2 cellular contexts compared by ENCODE assay signal in genomic region chr7:41824284-41824683, GRCh38.
TF ChIP-seq lines count a peak whose summit lies in the region.

No MANE protein-coding gene starts in this region.

TF ChIP-seq in IMR-90, 13 proteins besides CTCF, POLR2A, EP300 and RAD21 (continued from another document):
- TF ChIP-seq MXI1 (IDR thresholded peaks at IDR 0.05; ENCODE audit: borderline replicate concordance, low read depth, low read length), result no peak
- TF ChIP-seq NFE2L2 (IDR thresholded peaks at IDR 0.05; ENCODE audit: low read depth, low read length), result no peak
- no peak for TF ChIP-seq RCOR1 (IDR thresholded peaks at IDR 0.05; ENCODE audit: insufficient replicate concordance, low read length)
- no peak for TF ChIP-seq FOS (IDR thresholded peaks at IDR 0.05; ENCODE audit: low read depth, low read length)
- TF ChIP-seq CHD1 (IDR thresholded peaks at IDR 0.05; ENCODE audit: low read depth, low read length), result no peak
- TF ChIP-seq MAFK (IDR thresholded peaks at IDR 0.05; ENCODE audit: low read depth, low read length), result no peak
- TF ChIP-seq MAZ (IDR thresholded peaks at IDR 0.05; ENCODE audit: borderline replicate concordance, low read depth, low read length), result no peak
- no peak for TF ChIP-seq RFX5 (IDR thresholded peaks at IDR 0.05; ENCODE audit: low read depth, low read length)
- no peak for TF ChIP-seq USF2 (IDR thresholded peaks at IDR 0.05; ENCODE audit: low read depth, low read length)
- no peak for TF ChIP-seq SMC3 (IDR thresholded peaks at IDR 0.05; ENCODE audit: low read depth, low read length)
- no peak for TF ChIP-seq BHLHE40 (IDR thresholded peaks at IDR 0.05; ENCODE audit: low read depth, low read length)

TF ChIP-seq in HepG2, 621 proteins besides CTCF, POLR2A, EP300 and RAD21:
- no peak for TF ChIP-seq RFXANK (CRISPR knock-in tag; IDR thresholded peaks at IDR 0.05)
- TF ChIP-seq BORCS8-MEF2B (CRISPR knock-in tag; IDR thresholded peaks at IDR 0.05), result no peak
- TF ChIP-seq WIZ (CRISPR knock-in tag; IDR thresholded peaks at IDR 0.05), result no peak
- TF ChIP-seq NCOA2 (CRISPR knock-in tag; IDR thresholded peaks at IDR 0.05), result no peak
- TF ChIP-seq ZNF878 (CRISPR knock-in tag; IDR thresholded peaks at IDR 0.05), result no peak
- no peak for TF ChIP-seq MTERF4 (CRISPR knock-in tag; IDR thresholded peaks at IDR 0.05)
- TF ChIP-seq TGIF2 (CRISPR knock-in tag; IDR thresholded peaks at IDR 0.05), result no peak
- TF ChIP-seq SIX1 (CRISPR knock-in tag; IDR thresholded peaks at IDR 0.05; ENCODE audit: borderline replicate concordance), result no peak
- no peak for TF ChIP-seq FOSL2 (CRISPR knock-in tag; IDR thresholded peaks at IDR 0.05)
- TF ChIP-seq NCOA5 (CRISPR knock-in tag; IDR thresholded peaks at IDR 0.05), result no peak
